In the genomic region with DNA sequence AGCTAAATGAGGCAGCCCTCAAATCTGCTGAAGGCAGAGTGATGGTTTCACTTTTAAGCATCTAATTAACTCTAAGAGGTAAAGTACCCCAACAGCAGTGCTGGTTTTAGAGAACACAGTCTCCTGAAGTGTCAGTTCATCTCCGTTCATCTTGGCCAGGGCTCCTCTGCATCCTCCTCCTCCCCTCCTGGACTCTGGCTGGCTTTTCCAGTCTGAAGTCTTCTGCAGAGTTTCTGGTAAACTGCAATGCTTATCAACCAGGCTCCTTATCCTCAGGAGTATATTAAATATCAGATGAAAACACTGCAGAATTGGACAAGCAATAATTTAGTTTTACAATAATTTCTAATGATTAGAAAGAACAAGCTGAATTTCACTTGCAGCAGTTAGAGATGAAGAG, we compare ENCODE assay signal across 17 cellular contexts.
"Had no signal": no experiment of that assay in that cellular context is flagged by ENCODE, and none has a peak within 500 bp of the region (broad histone marks: within the 10 kb centered on the region; RNA-seq: fewer than 3 reads in every experiment).

No MANE protein-coding gene starts in this region.

- DNase-seq: dermis blood vessel endothelial cell; dorsolateral prefrontal cortex; effector CD4-positive, alpha-beta T cell; effector memory CD4-positive, alpha-beta T cell; foreskin keratinocyte; heart left ventricle; left cardiac atrium; left lung; left ventricle myocardium superior; lower lobe of right lung; mesenchymal stem cell; mucosa of descending colon had no signal

- H3K4me3 ChIP-seq: coronary artery, dorsolateral prefrontal cortex, esophagus muscularis mucosa, gastroesophageal sphincter, heart left ventricle, hepatocyte, left lung, lower lobe of right lung, mucosa of descending colon had no signal

- H3K36me3 Mint-ChIP-seq: mesothelial cell of epicardium had no signal

- H3K9me3 ChIP-seq: esophagus muscularis mucosa, gastroesophageal sphincter, heart left ventricle, left lung, lower lobe of right lung, mucosa of descending colon had no signal

- H3K9me3 Mint-ChIP-seq: mesothelial cell of epicardium had no signal

- H3K27ac ChIP-seq: coronary artery, dorsolateral prefrontal cortex, esophagus muscularis mucosa, foreskin keratinocyte, gastroesophageal sphincter, heart left ventricle, hepatocyte, left lung, lower lobe of right lung had no signal

- H3K4me3 Mint-ChIP-seq: mesothelial cell of epicardium had no signal

- ATAC-seq: foreskin keratinocyte, gastroesophageal sphincter, heart left ventricle, left cardiac atrium, left lung, left ventricle myocardium superior, lower lobe of right lung, mucosa of descending colon had no signal

- H3K36me3 ChIP-seq: esophagus muscularis mucosa, gastroesophageal sphincter, heart left ventricle, left lung, lower lobe of right lung had no signal

- H3K4me1 Mint-ChIP-seq: mesothelial cell of epicardium had no signal

- H3K27ac Mint-ChIP-seq: mesothelial cell of epicardium had no signal

- H3K27me3 ChIP-seq: dorsolateral prefrontal cortex, esophagus muscularis mucosa, foreskin keratinocyte, gastroesophageal sphincter, heart left ventricle, hepatocyte, left lung had no signal
